ENCODE assay signal across 1 cellular context in genomic region chr21:42258885-42259407, GRCh38.
TF ChIP-seq lines count a peak whose summit lies in the region.

No MANE protein-coding gene starts in this region.

TF ChIP-seq in HepG2, 621 proteins besides CTCF, POLR2A, EP300 and RAD21:
- TF ChIP-seq ZHX1 (CRISPR knock-in tag; IDR thresholded peaks at IDR 0.05; ENCODE audit: low read depth) (no peak), GATAD2A (CRISPR knock-in tag; IDR thresholded peaks at IDR 0.05) (no peak), RBM39 (IDR thresholded peaks at IDR 0.05; ENCODE audit: low read depth, low read length, poor library complexity, severe bottlenecking) (no peak), ATF1 (CRISPR knock-in tag; IDR thresholded peaks at IDR 0.05) (no peak), ZBTB3 (CRISPR knock-in tag; IDR thresholded peaks at IDR 0.05; ENCODE audit: borderline replicate concordance, low read depth) (no peak), ZNF724P (CRISPR knock-in tag; IDR thresholded peaks at IDR 0.05; ENCODE audit: borderline replicate concordance) (no peak), NCOA2 (CRISPR knock-in tag; IDR thresholded peaks at IDR 0.05) (no peak), ZNF740 (CRISPR knock-in tag; IDR thresholded peaks at IDR 0.05) (no peak)
